12 cellular contexts compared by ENCODE assay signal in the genomic region with DNA sequence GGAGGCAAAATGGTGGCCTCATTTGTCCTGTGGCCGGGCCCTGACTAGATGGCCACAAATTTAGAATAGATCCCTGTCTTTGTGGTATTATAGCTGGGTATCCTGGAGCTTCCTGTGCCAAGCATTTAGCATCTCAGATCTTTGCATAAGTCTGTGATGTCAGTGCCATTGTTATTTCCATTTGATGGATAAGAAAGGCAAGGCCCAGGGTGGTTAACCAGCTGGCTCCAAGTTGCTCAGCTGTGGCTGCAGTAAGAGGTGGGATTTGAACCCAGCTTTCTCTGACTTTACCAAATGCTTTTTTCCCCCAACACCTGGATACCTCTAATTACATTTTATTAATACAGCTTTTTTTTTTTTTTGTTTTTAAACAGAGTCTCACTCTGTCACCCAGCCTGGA. TPM values are rescaled to one million over a fixed set of nuclear protein-coding genes. Genes with fewer than 3 reads are reported as not detected.
DNase-seq lines count a peak whose midpoint lies in the region; ATAC-seq, FAIRE-seq and TF ChIP-seq lines count a peak whose summit lies in the region.
"Had no signal": no experiment of that assay in that cellular context is flagged by ENCODE, and none has a peak within 500 bp of the region (broad histone marks: within the 10 kb centered on the region; RNA-seq: fewer than 3 reads in every experiment).

No MANE protein-coding gene starts in this region.

- H3K27me3 ChIP-seq in MM.1S (replicated peaks; ENCODE audit: insufficient read depth, low read length) = no peaks in the 10 kb centered on the region

- H3K27me3 Mint-ChIP-seq in activated T-helper 17 cell treated with anti-CD3 and anti-CD28 coated beads, Interleukin-2, amount 50 U/mL, for 72 hours = peaks cover 6% of the 10 kb centered on the region
- H3K27me3 Mint-ChIP-seq: B cell had no signal

- H3F3A ChIP-seq in MM.1S (ENCODE audit: insufficient read depth, low read length) = peaks cover 38% of the 10 kb centered on the region

- H3K9me3 Mint-ChIP-seq in activated T-helper 17 cell treated with anti-CD3 and anti-CD28 coated beads, Interleukin-2, amount 50 U/mL, for 72 hours = no peaks in the 10 kb centered on the region
- H3K9me3 Mint-ChIP-seq in stimulated activated effector memory CD8-positive, alpha-beta T cell treated with anti-CD3 and anti-CD28 coated beads, Interleukin-12 subunit alpha, Interleukin-12 subunit beta, amount 100 ng/mL, for 72 hours = no peaks in the 10 kb centered on the region
- H3K9me3 Mint-ChIP-seq: CD8-positive, alpha-beta memory T cell had no signal

- no peaks in the 10 kb centered on the region for H3K9me2 ChIP-seq in MM.1S (replicated peaks; ENCODE audit: insufficient read depth, low read length)

- H3K36me3 ChIP-seq in MM.1S (replicated peaks; ENCODE audit: insufficient read depth, low read length) = no peaks in the 10 kb centered on the region

- FAIRE-seq in GM12892 (lab: Jason Lieb, UNC) = peak; percentile 48

- H3K4me3 Mint-ChIP-seq in activated T-helper 17 cell treated with anti-CD3 and anti-CD28 coated beads, Interleukin-2, amount 50 U/mL, for 72 hours = no peak overlapping the region
- H3K4me3 Mint-ChIP-seq in stimulated activated effector memory CD8-positive, alpha-beta T cell treated with anti-CD3 and anti-CD28 coated beads, Interleukin-12 subunit alpha, Interleukin-12 subunit beta, amount 100 ng/mL, for 72 hours = peak overlapping the region; percentile 66
- H3K4me3 Mint-ChIP-seq: B cell had no signal

- peaks cover 26% of the 10 kb centered on the region for H3K4me1 Mint-ChIP-seq in activated T-helper 17 cell treated with anti-CD3 and anti-CD28 coated beads, Interleukin-2, amount 50 U/mL, for 72 hours
- H3K4me1 Mint-ChIP-seq in stimulated activated effector memory CD8-positive, alpha-beta T cell treated with anti-CD3 and anti-CD28 coated beads, Interleukin-12 subunit alpha, Interleukin-12 subunit beta, amount 100 ng/mL, for 72 hours = peaks cover 42% of the 10 kb centered on the region

- no peaks in the 10 kb centered on the region for H3K9me3 ChIP-seq in MM.1S (replicated peaks; ENCODE audit: insufficient read depth, low read length)

- peak overlapping the region; percentile 73 for H3K9ac ChIP-seq in MM.1S (ENCODE audit: low read length)

- peak overlapping the region; percentile 80 for H3K27ac Mint-ChIP-seq in activated T-helper 17 cell treated with anti-CD3 and anti-CD28 coated beads, Interleukin-2, amount 50 U/mL, for 72 hours
- no peak overlapping the region for H3K27ac Mint-ChIP-seq in stimulated activated effector memory CD8-positive, alpha-beta T cell treated with anti-CD3 and anti-CD28 coated beads, Interleukin-12 subunit alpha, Interleukin-12 subunit beta, amount 100 ng/mL, for 72 hours

- H3K4me2 ChIP-seq in MM.1S (ENCODE audit: low read depth, low read length) = peak overlapping the region; percentile 80; the same call in 1 of the 2 replicates

- H2AFZ ChIP-seq in MM.1S (ENCODE audit: low read length) = peak overlapping the region; percentile 60; the same call in 1 of the 2 replicates

- no peaks in the 10 kb centered on the region for H3K79me2 ChIP-seq in MM.1S (ENCODE audit: low read length)

- no peaks in the 10 kb centered on the region for H3K36me3 Mint-ChIP-seq in activated T-helper 17 cell treated with anti-CD3 and anti-CD28 coated beads, Interleukin-2, amount 50 U/mL, for 72 hours (ENCODE audit: low read depth)
- H3K36me3 Mint-ChIP-seq in stimulated activated effector memory CD8-positive, alpha-beta T cell treated with anti-CD3 and anti-CD28 coated beads, Interleukin-12 subunit alpha, Interleukin-12 subunit beta, amount 100 ng/mL, for 72 hours = peaks cover 10% of the 10 kb centered on the region
- H3K36me3 Mint-ChIP-seq: CD8-positive, alpha-beta memory T cell had no signal

- DNase-seq in GM12892 (ENCODE audit: insufficient read length) (no peak), MM.1S (peak; percentile 31), glomerular visceral epithelial cell (ENCODE audit: extremely low spot score) (no peak), ecto neural progenitor cell (ENCODE audit: low spot score) (no peak), Right ventricle myocardium superior (no peak)
- DNase-seq in stimulated activated effector memory CD8-positive, alpha-beta T cell treated with anti-CD3 and anti-CD28 coated beads, Interleukin-12 subunit alpha, Interleukin-12 subunit beta, amount 100 ng/mL, for 72 hours (ENCODE audit: low spot score in 2 of 2) = no peak
- DNase-seq: CD8-positive, alpha-beta memory T cell; NCI-H1417; NCI-H2029 treated with DMSO at 0.1 percent for 48 hours; NCI-H510A treated with DMSO at 0.1 percent for 48 hours had no signal

- no peaks in the 10 kb centered on the region for H4K20me1 ChIP-seq in MM.1S (ENCODE audit: insufficient read depth, low read length)

- H3K27ac ChIP-seq in MM.1S (ENCODE audit: low read length) = peak overlapping the region; percentile 91

- TF ChIP-seq POLR2A in GM12892 (IDR thresholded peaks at IDR 0.05; ENCODE audit: low read depth, low read length) = no peak

- intact Hi-C loops in Right ventricle myocardium superior (cut with DNase I) = no loop called here

- no peak for TF ChIP-seq CTCF in MM.1S (IDR thresholded peaks at IDR 0.05; ENCODE audit: low read length)

- H3K4me3 ChIP-seq in MM.1S (ENCODE audit: low read length) = no peak overlapping the region

- H3K4me1 ChIP-seq in MM.1S (ENCODE audit: low read length) = peaks cover 46% of the 10 kb centered on the region

- ATAC-seq in activated T-helper 17 cell treated with anti-CD3 and anti-CD28 coated beads, Interleukin-2, amount 50 U/mL, for 72 hours (replicated peaks) = no peak
- ATAC-seq in stimulated activated effector memory CD8-positive, alpha-beta T cell treated with anti-CD3 and anti-CD28 coated beads, Interleukin-12 subunit alpha, Interleukin-12 subunit beta, amount 100 ng/mL, for 72 hours = no peak
- no peak for ATAC-seq in Right ventricle myocardium superior (ENCODE audit: poor library complexity)

RNA-seq across cellular contexts. Expression of a gene that starts 11.7 kb away (rescaled TPM):
- 45.9 TPM for polyA plus RNA-seq in GM12892 (2012; ENCODE audit: missing spikeins)
- 100 to 1,000 TPM in 1 of 2 donors, 10 to 100 TPM in 1; 35.3 to 216 TPM for total RNA-seq in activated T-helper 17 cell treated with anti-CD3 and anti-CD28 coated beads, Interleukin-2, amount 50 U/mL, for 72 hours
- 0.59 TPM for total RNA-seq in Right ventricle myocardium superior
- polyA plus RNA-seq: CD8-positive, alpha-beta memory T cell had no signal

RNA-seq across cellular contexts. Expression of a gene that starts 32.1 kb away (rescaled TPM):
- polyA plus RNA-seq in GM12892 (2012; ENCODE audit: missing spikeins) = 24.8 TPM
- total RNA-seq in activated T-helper 17 cell treated with anti-CD3 and anti-CD28 coated beads, Interleukin-2, amount 50 U/mL, for 72 hours = 100 to 1,000 TPM in 1 of 2 donors, 10 to 100 TPM in 1; 51.1 to 115 TPM
- 14.6 TPM for total RNA-seq in Right ventricle myocardium superior

Comparison
In these comparisons a context has a peak if more than half of its experiments do, and no peak if none do; other contexts are left out.
1. RNA of a gene that starts 11.7 kb away (total RNA-seq): 35.3 to 216 TPM in activated T-helper 17 cell treated with anti-CD3 and anti-CD28 coated beads, Interleukin-2, amount 50 U/mL, for 72 hours; 0.59 TPM in Right ventricle myocardium superior (single experiment); every median in the first group is over 10 times any median in the second.